2 cellular contexts compared by ENCODE assay signal in the genomic region with DNA sequence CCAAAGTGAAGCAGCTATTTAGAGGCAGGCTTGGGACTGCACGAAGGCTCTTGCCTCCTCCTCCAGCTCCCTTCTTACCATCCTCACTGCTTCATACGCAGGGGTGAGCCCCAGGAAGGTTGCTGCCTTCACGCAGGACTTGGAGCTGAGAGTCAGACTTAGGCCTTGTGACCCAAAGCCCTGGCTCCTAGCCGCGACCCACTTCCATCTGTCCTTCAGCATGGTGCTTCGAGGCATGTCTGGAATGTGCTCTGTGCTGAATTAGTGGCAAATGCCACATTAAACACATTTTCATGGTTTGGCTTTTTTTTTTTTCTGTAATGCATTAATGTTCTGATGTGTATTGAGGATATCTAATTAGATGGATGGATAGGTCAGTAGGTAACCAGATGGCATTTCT.
TF ChIP-seq lines count a peak whose summit lies in the region.

No MANE protein-coding gene starts in this region.

TF ChIP-seq in HCT116, 20 proteins besides CTCF, POLR2A, EP300 and RAD21:
- TF ChIP-seq JUND (IDR thresholded peaks at IDR 0.05) = no peak
- no peak for TF ChIP-seq ZFX (IDR thresholded peaks at IDR 0.05)
- TF ChIP-seq, protein P1, sequence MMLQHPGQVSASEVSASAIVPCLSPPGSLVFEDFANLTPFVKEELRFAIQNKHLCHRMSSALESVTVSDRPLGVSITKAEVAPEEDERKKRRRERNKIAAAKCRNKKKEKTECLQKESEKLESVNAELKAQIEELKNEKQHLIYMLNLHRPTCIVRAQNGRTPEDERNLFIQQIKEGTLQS (IDR thresholded peaks at IDR 0.05) = no peak
- TF ChIP-seq, protein P2, sequence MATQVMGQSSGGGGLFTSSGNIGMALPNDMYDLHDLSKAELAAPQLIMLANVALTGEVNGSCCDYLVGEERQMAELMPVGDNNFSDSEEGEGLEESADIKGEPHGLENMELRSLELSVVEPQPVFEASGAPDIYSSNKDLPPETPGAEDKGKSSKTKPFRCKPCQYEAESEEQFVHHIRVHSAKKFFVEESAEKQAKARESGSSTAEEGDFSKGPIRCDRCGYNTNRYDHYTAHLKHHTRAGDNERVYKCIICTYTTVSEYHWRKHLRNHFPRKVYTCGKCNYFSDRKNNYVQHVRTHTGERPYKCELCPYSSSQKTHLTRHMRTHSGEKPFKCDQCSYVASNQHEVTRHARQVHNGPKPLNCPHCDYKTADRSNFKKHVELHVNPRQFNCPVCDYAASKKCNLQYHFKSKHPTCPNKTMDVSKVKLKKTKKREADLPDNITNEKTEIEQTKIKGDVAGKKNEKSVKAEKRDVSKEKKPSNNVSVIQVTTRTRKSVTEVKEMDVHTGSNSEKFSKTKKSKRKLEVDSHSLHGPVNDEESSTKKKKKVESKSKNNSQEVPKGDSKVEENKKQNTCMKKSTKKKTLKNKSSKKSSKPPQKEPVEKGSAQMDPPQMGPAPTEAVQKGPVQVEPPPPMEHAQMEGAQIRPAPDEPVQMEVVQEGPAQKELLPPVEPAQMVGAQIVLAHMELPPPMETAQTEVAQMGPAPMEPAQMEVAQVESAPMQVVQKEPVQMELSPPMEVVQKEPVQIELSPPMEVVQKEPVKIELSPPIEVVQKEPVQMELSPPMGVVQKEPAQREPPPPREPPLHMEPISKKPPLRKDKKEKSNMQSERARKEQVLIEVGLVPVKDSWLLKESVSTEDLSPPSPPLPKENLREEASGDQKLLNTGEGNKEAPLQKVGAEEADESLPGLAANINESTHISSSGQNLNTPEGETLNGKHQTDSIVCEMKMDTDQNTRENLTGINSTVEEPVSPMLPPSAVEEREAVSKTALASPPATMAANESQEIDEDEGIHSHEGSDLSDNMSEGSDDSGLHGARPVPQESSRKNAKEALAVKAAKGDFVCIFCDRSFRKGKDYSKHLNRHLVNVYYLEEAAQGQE (IDR thresholded peaks at IDR 0.05; ENCODE audit: low read depth) = no peak
- TF ChIP-seq SP1 (IDR thresholded peaks at IDR 0.05; ENCODE audit: low read depth) = no peak
- no peak for TF ChIP-seq TCF7L2 (IDR thresholded peaks at IDR 0.05; ENCODE audit: borderline replicate concordance, extremely low read depth, insufficient read depth, insufficient read length)
- no peak for TF ChIP-seq ELF1 (IDR thresholded peaks at IDR 0.05; ENCODE audit: borderline replicate concordance, low read depth)
- TF ChIP-seq CBX3 (IDR thresholded peaks at IDR 0.05; ENCODE audit: low read depth) = no peak
- TF ChIP-seq SRF (IDR thresholded peaks at IDR 0.05; ENCODE audit: low read depth) = no peak
- TF ChIP-seq, protein P3, sequence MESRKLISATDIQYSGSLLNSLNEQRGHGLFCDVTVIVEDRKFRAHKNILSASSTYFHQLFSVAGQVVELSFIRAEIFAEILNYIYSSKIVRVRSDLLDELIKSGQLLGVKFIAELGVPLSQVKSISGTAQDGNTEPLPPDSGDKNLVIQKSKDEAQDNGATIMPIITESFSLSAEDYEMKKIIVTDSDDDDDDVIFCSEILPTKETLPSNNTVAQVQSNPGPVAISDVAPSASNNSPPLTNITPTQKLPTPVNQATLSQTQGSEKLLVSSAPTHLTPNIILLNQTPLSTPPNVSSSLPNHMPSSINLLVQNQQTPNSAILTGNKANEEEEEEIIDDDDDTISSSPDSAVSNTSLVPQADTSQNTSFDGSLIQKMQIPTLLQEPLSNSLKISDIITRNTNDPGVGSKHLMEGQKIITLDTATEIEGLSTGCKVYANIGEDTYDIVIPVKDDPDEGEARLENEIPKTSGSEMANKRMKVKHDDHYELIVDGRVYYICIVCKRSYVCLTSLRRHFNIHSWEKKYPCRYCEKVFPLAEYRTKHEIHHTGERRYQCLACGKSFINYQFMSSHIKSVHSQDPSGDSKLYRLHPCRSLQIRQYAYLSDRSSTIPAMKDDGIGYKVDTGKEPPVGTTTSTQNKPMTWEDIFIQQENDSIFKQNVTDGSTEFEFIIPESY (IDR thresholded peaks at IDR 0.05; ENCODE audit: extremely low read depth, insufficient replicate concordance, low read length) = no peak
- TF ChIP-seq EGR1 (IDR thresholded peaks at IDR 0.05; ENCODE audit: low read depth) = no peak
- TF ChIP-seq, protein P4, sequence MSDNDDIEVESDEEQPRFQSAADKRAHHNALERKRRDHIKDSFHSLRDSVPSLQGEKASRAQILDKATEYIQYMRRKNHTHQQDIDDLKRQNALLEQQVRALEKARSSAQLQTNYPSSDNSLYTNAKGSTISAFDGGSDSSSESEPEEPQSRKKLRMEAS (IDR thresholded peaks at IDR 0.05) = no peak
- no peak for TF ChIP-seq EZH2 (IDR thresholded peaks at IDR 0.05)
- TF ChIP-seq FOSL1 (IDR thresholded peaks at IDR 0.05; ENCODE audit: low read depth) = no peak
- TF ChIP-seq CEBPB (IDR thresholded peaks at IDR 0.05; ENCODE audit: low read depth) = no peak
- TF ChIP-seq ZNF274 (IDR thresholded peaks at IDR 0.05; ENCODE audit: low read depth, low read length) = no peak
- no peak for TF ChIP-seq EZH2phosphoT487 (IDR thresholded peaks at IDR 0.05; ENCODE audit: borderline replicate concordance)
- no peak for TF ChIP-seq POLR2AphosphoS5 (IDR thresholded peaks at IDR 0.05; ENCODE audit: low read depth, low read length)
- TF ChIP-seq SIN3A (IDR thresholded peaks at IDR 0.05; ENCODE audit: low read depth) = no peak

TF ChIP-seq in SK-N-SH treated with all-trans-retinoic acid at 6 μM for 48 hours, 23 proteins besides CTCF, POLR2A, EP300 and RAD21:
- TF ChIP-seq ZC3H10 (CRISPR knock-in tag; IDR thresholded peaks at IDR 0.05) = no peak
- peak; percentile 71; the same call in 1 of the 2 replicates for TF ChIP-seq ISL1 (CRISPR knock-in tag; IDR thresholded peaks at IDR 0.05)
- no peak for TF ChIP-seq OSR1 (CRISPR knock-in tag; IDR thresholded peaks at IDR 0.05)
- TF ChIP-seq, protein P5, sequence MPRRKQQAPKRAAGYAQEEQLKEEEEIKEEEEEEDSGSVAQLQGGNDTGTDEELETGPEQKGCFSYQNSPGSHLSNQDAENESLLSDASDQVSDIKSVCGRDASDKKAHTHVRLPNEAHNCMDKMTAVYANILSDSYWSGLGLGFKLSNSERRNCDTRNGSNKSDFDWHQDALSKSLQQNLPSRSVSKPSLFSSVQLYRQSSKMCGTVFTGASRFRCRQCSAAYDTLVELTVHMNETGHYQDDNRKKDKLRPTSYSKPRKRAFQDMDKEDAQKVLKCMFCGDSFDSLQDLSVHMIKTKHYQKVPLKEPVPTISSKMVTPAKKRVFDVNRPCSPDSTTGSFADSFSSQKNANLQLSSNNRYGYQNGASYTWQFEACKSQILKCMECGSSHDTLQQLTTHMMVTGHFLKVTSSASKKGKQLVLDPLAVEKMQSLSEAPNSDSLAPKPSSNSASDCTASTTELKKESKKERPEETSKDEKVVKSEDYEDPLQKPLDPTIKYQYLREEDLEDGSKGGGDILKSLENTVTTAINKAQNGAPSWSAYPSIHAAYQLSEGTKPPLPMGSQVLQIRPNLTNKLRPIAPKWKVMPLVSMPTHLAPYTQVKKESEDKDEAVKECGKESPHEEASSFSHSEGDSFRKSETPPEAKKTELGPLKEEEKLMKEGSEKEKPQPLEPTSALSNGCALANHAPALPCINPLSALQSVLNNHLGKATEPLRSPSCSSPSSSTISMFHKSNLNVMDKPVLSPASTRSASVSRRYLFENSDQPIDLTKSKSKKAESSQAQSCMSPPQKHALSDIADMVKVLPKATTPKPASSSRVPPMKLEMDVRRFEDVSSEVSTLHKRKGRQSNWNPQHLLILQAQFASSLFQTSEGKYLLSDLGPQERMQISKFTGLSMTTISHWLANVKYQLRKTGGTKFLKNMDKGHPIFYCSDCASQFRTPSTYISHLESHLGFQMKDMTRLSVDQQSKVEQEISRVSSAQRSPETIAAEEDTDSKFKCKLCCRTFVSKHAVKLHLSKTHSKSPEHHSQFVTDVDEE (CRISPR knock-in tag; IDR thresholded peaks at IDR 0.05) = no peak
